ENCODE assay signal across 22 cellular contexts in the genomic region with DNA sequence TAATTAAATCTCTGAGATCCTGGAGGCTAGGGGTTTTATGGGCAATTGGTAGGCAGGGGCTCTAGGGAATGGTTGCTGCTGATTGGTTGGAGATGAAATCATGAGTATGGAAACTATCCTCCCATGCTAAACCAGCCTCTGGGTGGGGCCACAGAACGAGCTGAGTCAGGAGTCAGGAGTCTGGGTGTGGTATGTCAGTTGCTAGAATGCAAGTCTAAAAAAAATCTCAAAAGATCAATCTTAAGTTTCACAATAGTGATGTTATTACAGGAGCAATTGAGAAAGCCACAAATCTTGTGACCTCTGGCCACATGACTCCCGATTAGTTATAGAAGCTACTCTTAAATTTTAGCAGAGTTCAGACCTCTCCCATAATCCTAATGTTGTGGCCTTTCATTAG.
DNase-seq lines count a peak whose midpoint lies in the region; ATAC-seq and TF ChIP-seq lines count a peak whose summit lies in the region.
"Had no signal": no experiment of that assay in that cellular context is flagged by ENCODE, and none has a peak within 500 bp of the region (broad histone marks: within the 10 kb centered on the region; RNA-seq: fewer than 3 reads in every experiment).

No MANE protein-coding gene starts in this region.

- H3K27ac Mint-ChIP-seq in MCF 10A (ENCODE audit: low read depth, unreplicated experiment) (peak overlapping the region; percentile 87), natural killer cell (no peak overlapping the region)
- H3K27ac Mint-ChIP-seq in activated CD8-positive, alpha-beta memory T cell treated with anti-CD3 and anti-CD28 coated beads, Interleukin-2, amount 10 ng/mL, durations not matched to agents 7 days and 5 days = no peak overlapping the region
- H3K27ac Mint-ChIP-seq: activated naive CD8-positive, alpha-beta T cell treated with anti-CD3 and anti-CD28 coated beads, Interleukin-2, amount 10 ng/mL, durations not matched to agents 7 days and 5 days; naive B cell; stimulated activated naive B cell treated with anti-CD40 and anti-IgM and Interleukin-4, amounts not matched to agents 10 μg/mL and 1 μg/mL and 100 μg/mL, for 72 hours had no signal

- H3K36me3 ChIP-seq in breast epithelium = no peaks in the 10 kb centered on the region
- H3K36me3 ChIP-seq: lower lobe of right lung, spleen, transverse colon had no signal

- H3K9me3 Mint-ChIP-seq in MCF 10A (ENCODE audit: unreplicated experiment) (no peaks in the 10 kb centered on the region), natural killer cell (no peaks in the 10 kb centered on the region)
- H3K9me3 Mint-ChIP-seq in activated CD8-positive, alpha-beta memory T cell treated with anti-CD3 and anti-CD28 coated beads, Interleukin-2, amount 10 ng/mL, durations not matched to agents 7 days and 5 days (ENCODE audit: low read depth) = no peaks in the 10 kb centered on the region
- H3K9me3 Mint-ChIP-seq: activated naive CD8-positive, alpha-beta T cell treated with anti-CD3 and anti-CD28 coated beads, Interleukin-2, amount 10 ng/mL, durations not matched to agents 7 days and 5 days; stimulated activated naive B cell treated with anti-CD40 and anti-IgM and Interleukin-4, amounts not matched to agents 10 μg/mL and 1 μg/mL and 100 μg/mL, for 72 hours had no signal

- peaks cover 0 to 12% of the 10 kb centered on the region in 2 donors for H3K9me3 ChIP-seq in breast epithelium
- H3K9me3 ChIP-seq: transverse colon had no signal

- TF ChIP-seq CTCF in MCF 10A (IDR thresholded peaks at IDR 0.05; ENCODE audit: unreplicated experiment) (no peak), breast epithelium (IDR thresholded peaks at IDR 0.05) (no peak), natural killer cell (IDR thresholded peaks at IDR 0.05) (no peak)

- H3K4me3 ChIP-seq in breast epithelium = no peak overlapping the region
- H3K4me3 ChIP-seq: A549, lower lobe of right lung, spleen, transverse colon had no signal

- BruUV-seq in MCF 10A (replicated peaks; lab: Mats Ljungman, UMichigan) = no TSS peak

- no peak for ATAC-seq in activated CD8-positive, alpha-beta memory T cell treated with anti-CD3 and anti-CD28 coated beads, Interleukin-2, amount 10 ng/mL, durations not matched to agents 7 days and 5 days
- ATAC-seq in natural killer cell = no peak
- ATAC-seq: A549; lower lobe of right lung; stimulated activated naive B cell treated with anti-CD40 and anti-IgM and Interleukin-4, amounts not matched to agents 10 μg/mL and 1 μg/mL and 100 μg/mL, for 72 hours had no signal

- H3K27me3 Mint-ChIP-seq in MCF 10A (ENCODE audit: insufficient read depth, unreplicated experiment) (no peaks in the 10 kb centered on the region), natural killer cell (ENCODE audit: low read depth in 2 of 2) (no peaks in the 10 kb centered on the region)
- no peaks in the 10 kb centered on the region for H3K27me3 Mint-ChIP-seq in activated CD8-positive, alpha-beta memory T cell treated with anti-CD3 and anti-CD28 coated beads, Interleukin-2, amount 10 ng/mL, durations not matched to agents 7 days and 5 days
- H3K27me3 Mint-ChIP-seq: activated naive CD8-positive, alpha-beta T cell treated with anti-CD3 and anti-CD28 coated beads, Interleukin-2, amount 10 ng/mL, durations not matched to agents 7 days and 5 days; naive B cell; stimulated activated naive B cell treated with anti-CD40 and anti-IgM and Interleukin-4, amounts not matched to agents 10 μg/mL and 1 μg/mL and 100 μg/mL, for 72 hours had no signal

- H3K27ac ChIP-seq in breast epithelium = no peak overlapping the region
- H3K27ac ChIP-seq: A549, lower lobe of right lung, spleen, transverse colon, VCaP had no signal

- CTCF ChIA-PET in MCF 10A (lab: Yijun Ruan, JAX) = no interaction called here
- CTCF ChIA-PET in activated CD8-positive, alpha-beta memory T cell treated with anti-CD3 and anti-CD28 coated beads, Interleukin-2, amount 10 ng/mL, durations not matched to agents 7 days and 5 days (lab: Charles Lee) = no interaction called here

- H3K4me1 ChIP-seq in breast epithelium = no peaks in the 10 kb centered on the region
- H3K4me1 ChIP-seq: A549, lower lobe of right lung, spleen, transverse colon had no signal

- intact Hi-C loops in MCF 10A (cut with micrococcal nuclease) (no loop called here), breast epithelium (cut with DNase I; ENCODE audit: low total_unique reads) (no loop called here), natural killer cell (cut with micrococcal nuclease) (no loop called here)

- no peaks in the 10 kb centered on the region for H3K27me3 ChIP-seq in breast epithelium
- H3K27me3 ChIP-seq: spleen, transverse colon had no signal

- DNase-seq in MCF 10A (ENCODE audit: unreplicated experiment) (peak; percentile 72), breast epithelium (ENCODE audit: low spot score in 2 of 2) (no peak), RPMI7951 (ENCODE audit: low read depth) (peak; percentile 54), erythroblast (lab: John Stamatoyannopoulos, UW) (peak; percentile 42 to 46), natural killer cell (no peak), NCI-H345 treated with DMSO at 0.1 percent for 48 hours (lab: John Stamatoyannopoulos, UW; ENCODE audit: unreplicated experiment) (no peak), NCI-H2107 treated with DMSO at 0.1 percent for 48 hours (lab: John Stamatoyannopoulos, UW; ENCODE audit: unreplicated experiment) (no peak)
- no peak for DNase-seq in activated CD8-positive, alpha-beta memory T cell treated with anti-CD3 and anti-CD28 coated beads, Interleukin-2, amount 10 ng/mL, durations not matched to agents 7 days and 5 days
- DNase-seq: activated CD4-positive, alpha-beta T cell treated with anti-CD3 and anti-CD28 coated beads, Interleukin-2, amount 50 U/mL, for 48 hours; activated naive CD8-positive, alpha-beta T cell treated with anti-CD3 and anti-CD28 coated beads, Interleukin-2, amount 10 ng/mL, durations not matched to agents 7 days and 5 days; activated T-cell treated with anti-CD3 and anti-CD28 coated beads, Interleukin-2, amount 50 U/mL, for 48 hours; cerebellar nuclear complex; DMS53; lower lobe of right lung; naive B cell; NCI-H1436; RPMI8226; spleen; stimulated activated naive B cell treated with anti-CD40 and anti-IgM and Interleukin-4, amounts not matched to agents 10 μg/mL and 1 μg/mL and 100 μg/mL, for 72 hours; transverse colon had no signal

- POLR2A ChIA-PET in MCF 10A (lab: Yijun Ruan, JAX) = interaction anchor here (0.5 to 1.2 kb wide), 4 partner anchors 14 to 310 kb away, joined by 3 read pairs; no protein-coding TSS in a partner anchor

- H3K36me3 Mint-ChIP-seq in MCF 10A (ENCODE audit: insufficient read depth, unreplicated experiment) = no peaks in the 10 kb centered on the region
- H3K36me3 Mint-ChIP-seq in activated CD8-positive, alpha-beta memory T cell treated with anti-CD3 and anti-CD28 coated beads, Interleukin-2, amount 10 ng/mL, durations not matched to agents 7 days and 5 days = no peaks in the 10 kb centered on the region
- H3K36me3 Mint-ChIP-seq in natural killer cell = no peaks in the 10 kb centered on the region
- H3K36me3 Mint-ChIP-seq: activated naive CD8-positive, alpha-beta T cell treated with anti-CD3 and anti-CD28 coated beads, Interleukin-2, amount 10 ng/mL, durations not matched to agents 7 days and 5 days; naive B cell; stimulated activated naive B cell treated with anti-CD40 and anti-IgM and Interleukin-4, amounts not matched to agents 10 μg/mL and 1 μg/mL and 100 μg/mL, for 72 hours had no signal

- H3K4me3 Mint-ChIP-seq in MCF 10A (ENCODE audit: unreplicated experiment) (no peak overlapping the region), natural killer cell (no peak overlapping the region)
- H3K4me3 Mint-ChIP-seq in activated CD8-positive, alpha-beta memory T cell treated with anti-CD3 and anti-CD28 coated beads, Interleukin-2, amount 10 ng/mL, durations not matched to agents 7 days and 5 days = no peak overlapping the region
- H3K4me3 Mint-ChIP-seq: activated naive CD8-positive, alpha-beta T cell treated with anti-CD3 and anti-CD28 coated beads, Interleukin-2, amount 10 ng/mL, durations not matched to agents 7 days and 5 days; naive B cell; stimulated activated naive B cell treated with anti-CD40 and anti-IgM and Interleukin-4, amounts not matched to agents 10 μg/mL and 1 μg/mL and 100 μg/mL, for 72 hours had no signal

- TF ChIP-seq POLR2A in breast epithelium (IDR thresholded peaks at IDR 0.05) = no peak
- TF ChIP-seq POLR2A in erythroblast (IDR thresholded peaks at IDR 0.05; ENCODE audit: low read length) = no peak

- H3K4me1 Mint-ChIP-seq in MCF 10A (ENCODE audit: insufficient read depth, unreplicated experiment) (peaks cover 6% of the 10 kb centered on the region), natural killer cell (no peaks in the 10 kb centered on the region)
- H3K4me1 Mint-ChIP-seq in activated CD8-positive, alpha-beta memory T cell treated with anti-CD3 and anti-CD28 coated beads, Interleukin-2, amount 10 ng/mL, durations not matched to agents 7 days and 5 days = no peaks in the 10 kb centered on the region
- H3K4me1 Mint-ChIP-seq: activated naive CD8-positive, alpha-beta T cell treated with anti-CD3 and anti-CD28 coated beads, Interleukin-2, amount 10 ng/mL, durations not matched to agents 7 days and 5 days; naive B cell; stimulated activated naive B cell treated with anti-CD40 and anti-IgM and Interleukin-4, amounts not matched to agents 10 μg/mL and 1 μg/mL and 100 μg/mL, for 72 hours had no signal

Comparison
In these comparisons a context has a peak if more than half of its experiments do, and no peak if none do; other contexts are left out.
1. DNase-seq: peak in MCF 10A (single experiment), RPMI7951 (single experiment) and erythroblast (2 of 2); none in breast epithelium (0 of 2), activated CD8-positive, alpha-beta memory T cell treated with anti-CD3 and anti-CD28 coated beads, Interleukin-2, amount 10 ng/mL, durations not matched to agents 7 days and 5 days (single experiment), natural killer cell (single experiment), NCI-H345 treated with DMSO at 0.1 percent for 48 hours (single experiment) and NCI-H2107 treated with DMSO at 0.1 percent for 48 hours (single experiment).